ENCODE assay signal across 19 cellular contexts in the genomic region with DNA sequence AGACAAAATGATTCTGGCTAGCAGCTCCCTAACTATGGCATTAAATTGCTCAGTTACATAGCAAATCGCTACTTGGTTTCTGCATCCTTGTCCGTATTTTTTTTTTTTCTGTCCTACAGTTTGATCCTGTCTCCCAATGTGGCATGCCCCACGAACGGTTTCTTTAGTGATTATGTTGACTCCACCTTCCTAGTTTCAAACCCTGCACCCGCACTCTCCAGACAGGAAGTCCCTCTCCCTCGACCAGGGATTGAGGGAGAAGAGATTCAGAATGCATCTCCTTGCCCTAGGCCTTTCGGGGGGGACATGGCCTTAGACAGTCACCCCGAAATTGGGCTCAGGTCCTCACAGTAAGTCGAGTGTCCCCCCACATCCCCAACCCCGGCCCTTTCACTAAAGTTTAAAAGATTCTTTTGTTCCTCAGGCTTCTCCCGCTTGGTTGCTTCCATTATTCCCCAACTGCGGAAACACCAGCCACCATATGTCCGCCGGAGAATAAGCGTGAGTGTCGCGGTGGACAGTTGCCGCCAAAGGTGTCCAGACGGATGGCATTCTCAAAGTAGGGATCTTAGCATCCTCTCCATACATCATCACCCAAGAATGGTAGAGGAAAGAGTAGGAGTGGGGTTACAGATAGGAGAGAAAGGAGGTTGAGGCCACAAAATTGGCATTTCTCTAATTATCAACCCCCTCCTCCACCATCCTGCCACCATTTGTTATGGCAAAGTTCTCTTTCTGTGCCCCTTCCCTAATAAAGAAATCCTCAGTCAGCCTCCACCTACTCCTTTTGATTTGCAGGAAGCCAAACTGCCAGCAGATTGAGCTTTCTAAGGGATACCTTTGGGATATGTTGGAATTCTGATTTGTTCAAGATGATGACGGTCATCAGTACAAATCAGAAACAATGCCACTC. TPM values are rescaled to one million over a fixed set of nuclear protein-coding genes. Genes with fewer than 3 reads are reported as not detected.
"Had no signal": no experiment of that assay in that cellular context is flagged by ENCODE, and none has a peak within 500 bp of the region (broad histone marks: within the 10 kb centered on the region; RNA-seq: fewer than 3 reads in every experiment).

No MANE protein-coding gene starts in this region.

- H3K36me3 ChIP-seq: colonic mucosa, esophagus squamous epithelium, tibial artery had no signal

- H2AFZ ChIP-seq: parathyroid adenoma had no signal

- H3K79me2 ChIP-seq: parathyroid adenoma had no signal

- DNase-seq: activated CD4-positive, alpha-beta memory T cell treated with anti-CD3 and anti-CD28 coated beads, Interleukin-2, amount 10 ng/mL, durations not matched to agents 7 days and 5 days; activated naive CD4-positive, alpha-beta T cell; activated naive CD8-positive, alpha-beta T cell treated with anti-CD3 and anti-CD28 coated beads, Interleukin-2, amount 10 ng/mL, durations not matched to agents 7 days and 5 days; central memory CD4-positive, alpha-beta T cell; colonic mucosa; esophagus squamous epithelium; hippocampal formation; stimulated activated CD4-positive, alpha-beta T cell treated with anti-CD3 and anti-CD28 coated beads, Interleukin-2, amount 100 ng/mL, for 48 hours; tibial artery had no signal

- H3K9me3 Mint-ChIP-seq: activated CD4-positive, alpha-beta memory T cell treated with anti-CD3 and anti-CD28 coated beads, Interleukin-2, amount 10 ng/mL, durations not matched to agents 7 days and 5 days; stimulated activated memory B cell treated with anti-CD40 and anti-IgM and Interleukin-4, amounts not matched to agents 10 μg/mL and 1 μg/mL and 100 μg/mL, for 72 hours had no signal

- H3K9ac ChIP-seq: parathyroid adenoma had no signal

- H3K36me3 Mint-ChIP-seq: activated naive CD8-positive, alpha-beta T cell treated with anti-CD3 and anti-CD28 coated beads, Interleukin-2, amount 10 ng/mL, durations not matched to agents 7 days and 5 days; brain; stimulated activated memory B cell treated with anti-CD40 and anti-IgM and Interleukin-4, amounts not matched to agents 10 μg/mL and 1 μg/mL and 100 μg/mL, for 72 hours had no signal

- H3K4me3 ChIP-seq: colonic mucosa, esophagus squamous epithelium, tibial artery had no signal

- H3K4me1 ChIP-seq: parathyroid adenoma had no signal

- H3K27ac Mint-ChIP-seq: activated CD4-positive, alpha-beta memory T cell treated with anti-CD3 and anti-CD28 coated beads, Interleukin-2, amount 10 ng/mL, durations not matched to agents 7 days and 5 days; activated naive CD8-positive, alpha-beta T cell treated with anti-CD3 and anti-CD28 coated beads, Interleukin-2, amount 10 ng/mL, durations not matched to agents 7 days and 5 days; stimulated activated memory B cell treated with anti-CD40 and anti-IgM and Interleukin-4, amounts not matched to agents 10 μg/mL and 1 μg/mL and 100 μg/mL, for 72 hours had no signal

- H3K4me1 Mint-ChIP-seq: activated naive CD8-positive, alpha-beta T cell treated with anti-CD3 and anti-CD28 coated beads, Interleukin-2, amount 10 ng/mL, durations not matched to agents 7 days and 5 days had no signal

- H3K9me3 ChIP-seq: colonic mucosa, esophagus squamous epithelium, tibial artery had no signal

- H3K4me3 Mint-ChIP-seq: activated CD4-positive, alpha-beta memory T cell treated with anti-CD3 and anti-CD28 coated beads, Interleukin-2, amount 10 ng/mL, durations not matched to agents 7 days and 5 days; activated naive CD8-positive, alpha-beta T cell treated with anti-CD3 and anti-CD28 coated beads, Interleukin-2, amount 10 ng/mL, durations not matched to agents 7 days and 5 days; stimulated activated memory B cell treated with anti-CD40 and anti-IgM and Interleukin-4, amounts not matched to agents 10 μg/mL and 1 μg/mL and 100 μg/mL, for 72 hours had no signal

- H3K27ac ChIP-seq: colonic mucosa, esophagus squamous epithelium, parathyroid adenoma, tibial artery, VCaP had no signal

RNA-seq across cellular contexts. Expression of gene EVX1, which starts 7.4 kb away (rescaled TPM):
- total RNA-seq: activated CD4-positive, alpha-beta memory T cell treated with anti-CD3 and anti-CD28 coated beads, Interleukin-2, amount 10 ng/mL, durations not matched to agents 7 days and 5 days; activated naive CD8-positive, alpha-beta T cell treated with anti-CD3 and anti-CD28 coated beads, Interleukin-2, amount 10 ng/mL, durations not matched to agents 7 days and 5 days; endothelial cell of umbilical vein; esophagus squamous epithelium; fibroblast of villous mesenchyme; glomerular endothelial cell; lower leg skin; renal cortical epithelial cell; T-helper 1 cell treated with Interleukin-12 subunit alpha and Interleukin-12 subunit beta and Interleukin-4 antibody, amounts not matched to agents 30 ng/mL and 1 ng/mL, for 36 hours had no signal
- polyA plus RNA-seq: endothelial cell of umbilical vein had no signal

RNA-seq across cellular contexts. Expression of gene HOXA13, which starts 50.1 kb away (rescaled TPM):
- total RNA-seq: activated CD4-positive, alpha-beta memory T cell treated with anti-CD3 and anti-CD28 coated beads, Interleukin-2, amount 10 ng/mL, durations not matched to agents 7 days and 5 days; activated naive CD8-positive, alpha-beta T cell treated with anti-CD3 and anti-CD28 coated beads, Interleukin-2, amount 10 ng/mL, durations not matched to agents 7 days and 5 days; esophagus squamous epithelium; glomerular endothelial cell; T-helper 1 cell treated with Interleukin-12 subunit alpha and Interleukin-12 subunit beta and Interleukin-4 antibody, amounts not matched to agents 30 ng/mL and 1 ng/mL, for 36 hours had no signal
- polyA plus RNA-seq: endothelial cell of umbilical vein had no signal
